ENCODE assay signal across 18 cellular contexts in the genomic region with DNA sequence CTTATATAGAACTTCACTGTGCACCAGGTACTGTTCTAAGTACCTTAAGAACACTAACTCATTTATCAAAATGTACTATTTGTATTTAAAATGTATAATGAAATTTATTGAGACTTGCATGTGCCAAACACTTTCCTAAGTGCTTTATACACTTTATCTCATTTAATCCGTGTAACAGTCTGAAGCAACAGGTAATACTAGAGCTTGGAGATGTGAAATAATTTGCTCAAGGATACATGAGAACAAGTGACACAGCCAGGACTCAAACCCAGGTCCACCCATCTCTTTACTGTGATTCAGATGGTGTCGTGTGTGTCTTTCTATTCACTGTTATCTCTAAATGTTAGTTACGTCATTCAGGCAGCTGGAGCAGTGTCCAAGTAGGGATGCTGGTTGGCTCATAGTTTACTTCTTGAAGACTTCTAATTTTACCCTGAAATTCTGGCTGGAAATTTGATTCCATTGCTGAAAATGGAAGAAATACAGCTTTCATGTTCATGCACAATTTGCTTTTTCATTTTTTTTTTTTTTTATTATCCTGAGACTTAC.
A peak's percentile ranks its signal among the peaks of the same experiment; 100 is the strongest.
DNase-seq lines count a peak whose midpoint lies in the region; ATAC-seq and TF ChIP-seq lines count a peak whose summit lies in the region.
"Had no signal": no experiment of that assay in that cellular context is flagged by ENCODE, and none has a peak within 500 bp of the region (broad histone marks: within the 10 kb centered on the region; RNA-seq: fewer than 3 reads in every experiment).

No MANE protein-coding gene starts in this region.

- no peaks in the 10 kb centered on the region for H3K4me1 ChIP-seq in colonic mucosa

- H3K36me3 Mint-ChIP-seq in activated T-helper 17 cell treated with anti-CD3 and anti-CD28 coated beads, Interleukin-2, amount 50 U/mL, for 72 hours (ENCODE audit: low read depth): no peaks in the 10 kb centered on the region
- H3K36me3 Mint-ChIP-seq: activated naive CD4-positive, alpha-beta T cell treated with anti-CD3 and anti-CD28 coated beads, Interleukin-2, amount 10 ng/mL, durations not matched to agents 7 days and 5 days had no signal

- H3K4me3 ChIP-seq in AG04450 (ENCODE audit: low read depth, low read length) (no peak overlapping the region), fibroblast of the aortic adventitia (ENCODE audit: low read depth, low read length) (no peak overlapping the region), colonic mucosa (no peak overlapping the region)

- H3K4me1 Mint-ChIP-seq in activated T-helper 17 cell treated with anti-CD3 and anti-CD28 coated beads, Interleukin-2, amount 50 U/mL, for 72 hours: no peaks in the 10 kb centered on the region
- H3K4me1 Mint-ChIP-seq: activated naive CD4-positive, alpha-beta T cell treated with anti-CD3 and anti-CD28 coated beads, Interleukin-2, amount 10 ng/mL, durations not matched to agents 7 days and 5 days; natural killer cell had no signal

- H3K9me3 ChIP-seq in AG04450 (ENCODE audit: control insufficient read depth, insufficient read depth, low read length) (no peaks in the 10 kb centered on the region), colonic mucosa (no peaks in the 10 kb centered on the region)

- no peak for ATAC-seq in activated T-helper 17 cell treated with anti-CD3 and anti-CD28 coated beads, Interleukin-2, amount 50 U/mL, for 72 hours (replicated peaks)
- no peak for ATAC-seq in GM19395 (IDR thresholded peaks at IDR 0.05; ENCODE audit: unreplicated experiment)
- ATAC-seq: natural killer cell had no signal

- H3K27me3 ChIP-seq in AG04450 (ENCODE audit: control insufficient read depth, insufficient read depth, low read length) (no peaks in the 10 kb centered on the region), colonic mucosa (no peaks in the 10 kb centered on the region)

- intact Hi-C loops in colonic mucosa (cut with DNase I): no loop called here

- no peaks in the 10 kb centered on the region for H3K36me3 ChIP-seq in colonic mucosa

- no peaks in the 10 kb centered on the region for H3K9me3 Mint-ChIP-seq in activated T-helper 17 cell treated with anti-CD3 and anti-CD28 coated beads, Interleukin-2, amount 50 U/mL, for 72 hours
- H3K9me3 Mint-ChIP-seq: activated naive CD4-positive, alpha-beta T cell treated with anti-CD3 and anti-CD28 coated beads, Interleukin-2, amount 10 ng/mL, durations not matched to agents 7 days and 5 days; CD4-positive, alpha-beta T cell had no signal

- CTCF ChIA-PET in AG04450 (lab: Charles Lee): interaction anchor here (0.6 to 0.7 kb wide), 2 partner anchors 169 to 417 kb away, joined by 3 to 4 read pairs; no protein-coding TSS in a partner anchor

- no peak overlapping the region for H3K9ac ChIP-seq in colonic mucosa (ENCODE audit: low read depth in 2 of 2, low read length in 2 of 2)

- H3K27ac ChIP-seq in AG04450 (ENCODE audit: low read depth, low read length) (no peak overlapping the region), colonic mucosa (no peak overlapping the region)

- H3K27me3 Mint-ChIP-seq in activated T-helper 17 cell treated with anti-CD3 and anti-CD28 coated beads, Interleukin-2, amount 50 U/mL, for 72 hours: peaks cover 18% of the 10 kb centered on the region
- H3K27me3 Mint-ChIP-seq: CD4-positive, alpha-beta T cell had no signal

- no peak overlapping the region for H3K4me3 Mint-ChIP-seq in activated T-helper 17 cell treated with anti-CD3 and anti-CD28 coated beads, Interleukin-2, amount 50 U/mL, for 72 hours
- H3K4me3 Mint-ChIP-seq: activated naive CD4-positive, alpha-beta T cell treated with anti-CD3 and anti-CD28 coated beads, Interleukin-2, amount 10 ng/mL, durations not matched to agents 7 days and 5 days; CD4-positive, alpha-beta T cell; natural killer cell had no signal

- no peak for TF ChIP-seq CTCF in AG04450 (IDR thresholded peaks at IDR 0.05; ENCODE audit: low read depth, low read length)
- no peak for TF ChIP-seq CTCF in fibroblast of the aortic adventitia (IDR thresholded peaks at IDR 0.05; ENCODE audit: insufficient read depth, low read length)
- TF ChIP-seq CTCF in colonic mucosa (IDR thresholded peaks at IDR 0.05): no peak

- POLR2A ChIA-PET in AG04450 (lab: Yijun Ruan, JAX): interaction anchor here (0.6 kb wide), 1 partner anchor 1387 kb away, joined by 3 read pairs; a partner anchor contains a TSS

- peak; percentile 45 for DNase-seq in AG04450 (ENCODE audit: low read depth, low spot score)
- DNase-seq in amniotic stem cell (lab: John Stamatoyannopoulos, UW): peak; percentile 31
- peak; percentile 94 for DNase-seq in fibroblast of the aortic adventitia (ENCODE audit: low read depth)
- DNase-seq in myocyte (ENCODE audit: low read depth): peak; percentile 44
- no peak for DNase-seq in HPDE6-E6E7 (ENCODE audit: extremely low spot score)
- DNase-seq in colonic mucosa: no peak
- DNase-seq: activated CD4-positive, alpha-beta T cell treated with anti-CD3 and anti-CD28 coated beads, Interleukin-2, amount 50 U/mL, for 48 hours; activated naive CD4-positive, alpha-beta T cell treated with anti-CD3 and anti-CD28 coated beads, Interleukin-2, amount 10 ng/mL, durations not matched to agents 7 days and 5 days; activated T-cell treated with anti-CD3 and anti-CD28 coated beads, Interleukin-2, amount 50 U/mL, for 1 hour; CD4-positive, alpha-beta T cell; central memory CD4-positive, alpha-beta T cell; Karpas-422; natural killer cell; NCI-H146; NCI-H345; stimulated activated naive CD4-positive, alpha-beta T cell had no signal

- H3K27ac Mint-ChIP-seq in activated T-helper 17 cell treated with anti-CD3 and anti-CD28 coated beads, Interleukin-2, amount 50 U/mL, for 72 hours: no peak overlapping the region
- H3K27ac Mint-ChIP-seq: activated naive CD4-positive, alpha-beta T cell treated with anti-CD3 and anti-CD28 coated beads, Interleukin-2, amount 10 ng/mL, durations not matched to agents 7 days and 5 days; CD4-positive, alpha-beta T cell; natural killer cell had no signal

Comparison
In these comparisons a context has a peak if more than half of its experiments do, and no peak if none do; other contexts are left out.
1. DNase-seq: peak in AG04450 (single experiment), amniotic stem cell (single experiment), fibroblast of the aortic adventitia (single experiment) and myocyte (single experiment); none in HPDE6-E6E7 (single experiment) and colonic mucosa (single experiment).